In genomic region chr1:32335619-32335950, GRCh38 we compare ENCODE assay signal across 8 cellular contexts.
A peak's percentile ranks its signal among the peaks of the same experiment; 100 is the strongest.
DNase-seq lines count a peak whose midpoint lies in the region; ATAC-seq lines count a peak whose summit lies in the region.

No MANE protein-coding gene starts in this region.

- no peaks in the 10 kb centered on the region for H3K27me3 ChIP-seq in neuron (ENCODE audit: insufficient read depth, low read length)

- ATAC-seq in HG02981 (IDR thresholded peaks at IDR 0.05; ENCODE audit: unreplicated experiment) (peak; percentile 3), GM19463 (IDR thresholded peaks at IDR 0.05; ENCODE audit: unreplicated experiment) (no peak)
- no peak for ATAC-seq in activated naive CD8-positive, alpha-beta T cell treated with anti-CD3 and anti-CD28 coated beads, Interleukin-2, amount 50 U/mL, for 24 hours

- no peak overlapping the region for H2AFZ ChIP-seq in neuron (ENCODE audit: low read depth, low read length)

- H3K4me3 ChIP-seq in neuron (ENCODE audit: low read length): peak overlapping the region; percentile 58

- H3K9me3 Mint-ChIP-seq in dendritic cell treated with granulocyte-macrophage colony-stimulating factor and Interleukin-4, amounts not matched to agents 40 ng/mL and 50 ng/mL, for 4 days: no peaks in the 10 kb centered on the region
- H3K9me3 Mint-ChIP-seq in activated naive CD8-positive, alpha-beta T cell treated with anti-CD3 and anti-CD28 coated beads, Interleukin-2, amount 50 U/mL, for 24 hours: no peaks in the 10 kb centered on the region

- H3K4me1 ChIP-seq in ES-I3 (ENCODE audit: insufficient read depth, low read length) (peaks cover 22% of the 10 kb centered on the region; the same call in 1 of the 2 replicates), neuron (ENCODE audit: insufficient read depth, low read length) (peaks cover 46% of the 10 kb centered on the region)

- H3K9ac ChIP-seq in ES-I3 (ENCODE audit: low read depth, low read length): peak overlapping the region; percentile 87

- DNase-seq in KBM-7: no peak
- no peak for DNase-seq in effector CD4-positive, alpha-beta T cell
- no peak for DNase-seq in activated naive CD8-positive, alpha-beta T cell treated with anti-CD3 and anti-CD28 coated beads, Interleukin-2, amount 50 U/mL, for 24 hours

- peaks cover 5% of the 10 kb centered on the region for H3K27me3 Mint-ChIP-seq in dendritic cell treated with granulocyte-macrophage colony-stimulating factor and Interleukin-4, amounts not matched to agents 40 ng/mL and 50 ng/mL, for 4 days
- H3K27me3 Mint-ChIP-seq in activated naive CD8-positive, alpha-beta T cell treated with anti-CD3 and anti-CD28 coated beads, Interleukin-2, amount 50 U/mL, for 24 hours: no peaks in the 10 kb centered on the region

- peaks cover 36% of the 10 kb centered on the region for H3K36me3 Mint-ChIP-seq in dendritic cell treated with granulocyte-macrophage colony-stimulating factor and Interleukin-4, amounts not matched to agents 40 ng/mL and 50 ng/mL, for 4 days (ENCODE audit: low read depth)
- peaks cover 14% of the 10 kb centered on the region for H3K36me3 Mint-ChIP-seq in activated naive CD8-positive, alpha-beta T cell treated with anti-CD3 and anti-CD28 coated beads, Interleukin-2, amount 50 U/mL, for 24 hours (ENCODE audit: low read depth)

- no peaks in the 10 kb centered on the region for H3K9me3 ChIP-seq in ES-I3 (ENCODE audit: control insufficient read depth, insufficient read depth, low read length)
- no peaks in the 10 kb centered on the region for H3K9me3 ChIP-seq in neuron (ENCODE audit: low read length)

- H3K27ac Mint-ChIP-seq in dendritic cell treated with granulocyte-macrophage colony-stimulating factor and Interleukin-4, amounts not matched to agents 40 ng/mL and 50 ng/mL, for 4 days: no peak overlapping the region
- no peak overlapping the region for H3K27ac Mint-ChIP-seq in activated naive CD8-positive, alpha-beta T cell treated with anti-CD3 and anti-CD28 coated beads, Interleukin-2, amount 50 U/mL, for 24 hours

- in situ Hi-C loops in KBM-7 (cut with MboI; ENCODE audit: low pct_unique_long_range_greater_than_20kb, low sequenced_read_pairs): no loop called here

- peaks cover 64% of the 10 kb centered on the region for H3K4me1 Mint-ChIP-seq in dendritic cell treated with granulocyte-macrophage colony-stimulating factor and Interleukin-4, amounts not matched to agents 40 ng/mL and 50 ng/mL, for 4 days (ENCODE audit: low read depth)
- peaks cover 50% of the 10 kb centered on the region for H3K4me1 Mint-ChIP-seq in activated naive CD8-positive, alpha-beta T cell treated with anti-CD3 and anti-CD28 coated beads, Interleukin-2, amount 50 U/mL, for 24 hours

- H3K4me3 Mint-ChIP-seq in dendritic cell treated with granulocyte-macrophage colony-stimulating factor and Interleukin-4, amounts not matched to agents 40 ng/mL and 50 ng/mL, for 4 days: peak overlapping the region; percentile 73
- H3K4me3 Mint-ChIP-seq in activated naive CD8-positive, alpha-beta T cell treated with anti-CD3 and anti-CD28 coated beads, Interleukin-2, amount 50 U/mL, for 24 hours: no peak overlapping the region

- H3K36me3 ChIP-seq in ES-I3 (ENCODE audit: insufficient read depth, low read length): peaks cover 7% of the 10 kb centered on the region; the same call in 1 of the 2 replicates
- H3K36me3 ChIP-seq in neuron (ENCODE audit: insufficient read depth, low read length): peaks cover 36% of the 10 kb centered on the region

- intact Hi-C loops in dendritic cell treated with granulocyte-macrophage colony-stimulating factor and Interleukin-4, amounts not matched to agents 40 ng/mL and 50 ng/mL, for 4 days (cut with micrococcal nuclease): loop anchor here (1.0 kb wide), 1 partner anchor 37 kb away; no protein-coding TSS in a partner anchor
